13 cellular contexts compared by ENCODE assay signal in genomic region chr10:112970036-112970435, GRCh38.
"Had no signal": no experiment of that assay in that cellular context is flagged by ENCODE, and none has a peak within 500 bp of the region (broad histone marks: within the 10 kb centered on the region; RNA-seq: fewer than 3 reads in every experiment).

No MANE protein-coding gene starts in this region.

- H3K27me3 Mint-ChIP-seq: central memory CD8-positive, alpha-beta T cell; effector memory CD8-positive, alpha-beta T cell had no signal

- DNase-seq: activated CD4-positive, alpha-beta T cell treated with anti-CD3 and anti-CD28 coated beads for 4 hours; activated CD8-positive, alpha-beta T cell treated with anti-CD3 and anti-CD28 coated beads, Interleukin-2, amount 10 ng/mL, durations not matched to agents 7 days and 5 days; activated naive CD4-positive, alpha-beta T cell treated with Interleukin-2 at 50 U/mL for 16 hours; cortex of kidney; effector memory CD8-positive, alpha-beta T cell; immature natural killer cell; lower lobe of right lung; midbrain; T-helper 9 cell had no signal

- H3K9me3 ChIP-seq: lower lobe of right lung, tibial nerve had no signal

- H3K27ac Mint-ChIP-seq: activated CD8-positive, alpha-beta T cell treated with anti-CD3 and anti-CD28 coated beads, Interleukin-2, amount 10 ng/mL, durations not matched to agents 7 days and 5 days; effector memory CD8-positive, alpha-beta T cell; immature natural killer cell had no signal

- H3K27me3 ChIP-seq: tibial nerve had no signal

- H3K27ac ChIP-seq: lower lobe of right lung, parathyroid adenoma, tibial nerve, VCaP had no signal

- H3K4me3 ChIP-seq: lower lobe of right lung, tibial nerve had no signal

- H3K4me1 Mint-ChIP-seq: immature natural killer cell had no signal

- H3K9me3 Mint-ChIP-seq: central memory CD8-positive, alpha-beta T cell; effector memory CD8-positive, alpha-beta T cell; immature natural killer cell had no signal

- H3K4me3 Mint-ChIP-seq: activated CD8-positive, alpha-beta T cell treated with anti-CD3 and anti-CD28 coated beads, Interleukin-2, amount 10 ng/mL, durations not matched to agents 7 days and 5 days; central memory CD8-positive, alpha-beta T cell; effector memory CD8-positive, alpha-beta T cell; immature natural killer cell had no signal

- ATAC-seq: activated CD8-positive, alpha-beta T cell treated with anti-CD3 and anti-CD28 coated beads, Interleukin-2, amount 10 ng/mL, durations not matched to agents 7 days and 5 days; effector memory CD8-positive, alpha-beta T cell; lower lobe of right lung had no signal
